Comparison of ENCODE assay signal across 22 cellular contexts in the genomic region with DNA sequence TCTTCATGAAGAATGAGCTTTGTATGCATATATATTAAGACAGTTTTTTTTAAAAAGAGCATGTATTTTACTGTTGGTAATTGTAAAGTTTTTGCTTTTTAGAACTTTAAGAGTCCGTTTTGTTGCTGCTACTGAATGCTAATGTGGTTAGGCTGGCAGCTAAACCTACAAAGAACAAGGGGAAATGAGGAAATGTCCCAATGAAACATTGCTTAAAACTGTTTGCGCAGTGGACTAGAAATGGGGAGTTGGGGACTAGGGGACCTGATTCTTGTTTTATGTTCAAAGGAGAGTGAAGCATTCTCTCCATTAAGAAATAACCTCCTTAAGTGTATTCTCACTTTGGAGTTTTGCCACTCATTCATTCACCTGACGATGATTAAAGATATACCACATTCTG. TPM values are rescaled to one million over a fixed set of nuclear protein-coding genes. Genes with fewer than 3 reads are reported as not detected.
A peak's percentile ranks its signal among the peaks of the same experiment; 100 is the strongest.
DNase-seq lines count a peak whose midpoint lies in the region; ATAC-seq, FAIRE-seq and TF ChIP-seq lines count a peak whose summit lies in the region.
"Had no signal": no experiment of that assay in that cellular context is flagged by ENCODE, and none has a peak within 500 bp of the region (broad histone marks: within the 10 kb centered on the region; RNA-seq: fewer than 3 reads in every experiment).

No MANE protein-coding gene starts in this region.

- H3K27me3 ChIP-seq in HepG2 (ENCODE audit: control insufficient read depth in 1 of 2, insufficient read depth in 2 of 2, low read length in 2 of 2) (no peaks in the 10 kb centered on the region; a peak in 1 of 5 replicates), right lobe of liver (no peaks in the 10 kb centered on the region), layer of hippocampus (ENCODE audit: control insufficient read depth, insufficient read depth, low read length) (no peaks in the 10 kb centered on the region)
- H3K27me3 ChIP-seq: sigmoid colon, transverse colon had no signal

- H2AFZ ChIP-seq in HepG2 (ENCODE audit: low read length) = no peak overlapping the region

- POLR2A ChIA-PET in HepG2 (lab: Yijun Ruan, JAX) = no interaction called here

- TF ChIP-seq POLR2A in HepG2 (IDR thresholded peaks at IDR 0.05; ENCODE audit: insufficient read depth in 1 of 2, low read depth in 2 of 2, low read length in 2 of 2) (no peak), right lobe of liver (IDR thresholded peaks at IDR 0.05) (no peak)

- no peak overlapping the region for H3K4me2 ChIP-seq in HepG2 (ENCODE audit: low read depth, low read length)

- BruUV-seq in HepG2 (replicated peaks; lab: Mats Ljungman, UMichigan) = no TSS peak

- H3K4me3 ChIP-seq in HepG2 (replicated peaks in 1 of 3; ENCODE audit: insufficient read depth in 1 of 3, low read depth in 2 of 3, low read length in 3 of 3) (no peak overlapping the region), right lobe of liver (no peak overlapping the region)
- H3K4me3 ChIP-seq: K562, sigmoid colon, transverse colon had no signal

- no peak for TF ChIP-seq RAD21 in HepG2 (CRISPR knock-in tag; IDR thresholded peaks at IDR 0.05)

- TF ChIP-seq EP300 in HepG2 (IDR thresholded peaks at IDR 0.05; ENCODE audit: low read depth in 2 of 2, low read length in 2 of 2) (no peak), HepG2 (CRISPR knock-in tag; IDR thresholded peaks at IDR 0.05; ENCODE audit: borderline replicate concordance) (no peak)

- CTCF ChIA-PET in HepG2 (lab: Yijun Ruan, JAX; ENCODE audit: low intra/inter-chr PET ratio, low total read pairs) = no interaction called here

- FAIRE-seq in HepG2 (lab: Jason Lieb, UNC) = no peak

- in situ Hi-C loops in HepG2 (cut with HindIII; ENCODE audit: extremely low pct_ligation_motif_present, low pct_unique_long_range_greater_than_20kb) = no loop called here

- H4K20me1 ChIP-seq in HepG2 (ENCODE audit: insufficient read depth, low read length) = peaks cover 8% of the 10 kb centered on the region; the same call in 1 of the 2 replicates

- H3K9me3 ChIP-seq in HepG2 (ENCODE audit: low read length) = no peaks in the 10 kb centered on the region
- H3K9me3 ChIP-seq in right lobe of liver = no peaks in the 10 kb centered on the region
- H3K9me3 ChIP-seq: sigmoid colon, transverse colon had no signal

- H3K36me3 ChIP-seq in HepG2 (replicated peaks in 1 of 2; ENCODE audit: control insufficient read depth in 1 of 2, insufficient read depth in 2 of 2, low read length in 2 of 2) (no peaks in the 10 kb centered on the region), right lobe of liver (no peaks in the 10 kb centered on the region)
- H3K36me3 ChIP-seq: sigmoid colon, transverse colon had no signal

- 83% methylated on average over 3 of the region's 3 CpGs for WGBS in HepG2 (ENCODE audit: low lambda C conversion rate)
- WGBS in right lobe of liver (ENCODE audit: insufficient coverage, low coverage, low lambda C conversion rate, missing lambda C conversion rate) = 76% methylated on average over 3 of the region's 3 CpGs

- no peak for TF ChIP-seq CTCF in HepG2 (CRISPR knock-in tag; IDR thresholded peaks at IDR 0.05)
- no peak for TF ChIP-seq CTCF in right lobe of liver (IDR thresholded peaks at IDR 0.05)

- no peak for ATAC-seq in HepG2
- no peak for ATAC-seq in right lobe of liver
- no peak for ATAC-seq in left colon
- ATAC-seq: K562; PC-3; stimulated activated naive CD8-positive, alpha-beta T cell treated with anti-CD3 and anti-CD28 coated beads, Interleukin-15, Interleukin-2, amounts not matched to agents 100 U/mL and 50 U/mL, for 24 hours had no signal

- DNase-seq in HepG2 (ENCODE audit: low spot score) (no peak), right lobe of liver (no peak), SKM-1 treated with dmso at 0.1 percent for 144 hours (lab: John Stamatoyannopoulos, UW; ENCODE audit: unreplicated experiment) (peak; percentile 44), islet precursor cell (no peak), left colon (no peak), ureter (ENCODE audit: low spot score) (no peak), NCI-H526 (lab: John Stamatoyannopoulos, UW) (no peak)
- DNase-seq: activated CD4-positive, alpha-beta T cell treated with anti-CD3 and anti-CD28 coated beads, Interleukin-2, amount 50 U/mL, for 1 hour; activated CD8-positive, alpha-beta memory T cell treated with anti-CD3 and anti-CD28 coated beads, Interleukin-2, amount 50 U/mL, for 48 hours; CD8-positive, alpha-beta memory T cell; cortex of kidney; DND-41; H7; NCI-H1417; NCI-H526 treated with DMSO at 0.1 percent for 48 hours; PC-3; sigmoid colon; stimulated activated CD4-positive, alpha-beta T cell treated with anti-CD3 and anti-CD28 coated beads, Interleukin-1b, Interleukin-23, amount 100 ng/mL, for 48 hours; stimulated activated naive CD8-positive, alpha-beta T cell treated with anti-CD3 and anti-CD28 coated beads, Interleukin-15, Interleukin-2, amounts not matched to agents 100 U/mL and 50 U/mL, for 24 hours; transverse colon had no signal

- H3K9ac ChIP-seq in HepG2 (ENCODE audit: insufficient read depth, low read depth, low read length) = no peak overlapping the region

- H3K4me1 ChIP-seq in HepG2 (ENCODE audit: insufficient read depth, low read length) (peaks cover 85% of the 10 kb centered on the region), right lobe of liver (peaks cover 0 to 7% (median 0%) of the 10 kb centered on the region in 4 donors)

- H3K79me2 ChIP-seq in HepG2 (ENCODE audit: insufficient read depth, low read length) = peaks cover 95% of the 10 kb centered on the region

- H3K27ac ChIP-seq in HepG2 (ENCODE audit: extremely low read length, insufficient read depth, low read length) = peak overlapping the region; percentile 29
- no peak overlapping the region for H3K27ac ChIP-seq in right lobe of liver
- H3K27ac ChIP-seq in layer of hippocampus (ENCODE audit: low read depth, low read length) = peak overlapping the region; percentile 40
- H3K27ac ChIP-seq: transverse colon had no signal

- intact Hi-C loops in HepG2 (cut with micrococcal nuclease; ENCODE audit: unreplicated experiment) = no loop called here
- intact Hi-C loops in right lobe of liver (cut with DNase I) = no loop called here
- intact Hi-C loops in left colon (cut with DNase I, micrococcal nuclease) = no loop called here

TF ChIP-seq in HepG2, 621 proteins besides CTCF, POLR2A, EP300 and RAD21 (continues in another document):
- TF ChIP-seq ZMAT3 (CRISPR knock-in tag; conservative IDR thresholded peaks at IDR 0.05) (no peak), IKZF4 (CRISPR knock-in tag; IDR thresholded peaks at IDR 0.05; ENCODE audit: borderline replicate concordance, low read depth, not compliant biosample characterization) (no peak), CREBL2 (CRISPR knock-in tag; IDR thresholded peaks at IDR 0.05; ENCODE audit: borderline replicate concordance) (no peak), NFE2 (CRISPR knock-in tag; IDR thresholded peaks at IDR 0.05) (no peak), CBX5 (CRISPR knock-in tag; IDR thresholded peaks at IDR 0.05; ENCODE audit: borderline replicate concordance) (no peak), ATF7 (IDR thresholded peaks at IDR 0.05) (no peak), ATF7 (CRISPR knock-in tag; IDR thresholded peaks at IDR 0.05) (no peak), ZMYM4 (CRISPR knock-in tag; IDR thresholded peaks at IDR 0.05) (no peak), CERS6 (CRISPR knock-in tag; IDR thresholded peaks at IDR 0.05) (no peak), ZNF282 (IDR thresholded peaks at IDR 0.05; ENCODE audit: partially characterized antibody) (no peak), ZNF660 (CRISPR knock-in tag; IDR thresholded peaks at IDR 0.05; ENCODE audit: borderline replicate concordance, low read depth) (no peak)
- TF ChIP-seq, protein P1, sequence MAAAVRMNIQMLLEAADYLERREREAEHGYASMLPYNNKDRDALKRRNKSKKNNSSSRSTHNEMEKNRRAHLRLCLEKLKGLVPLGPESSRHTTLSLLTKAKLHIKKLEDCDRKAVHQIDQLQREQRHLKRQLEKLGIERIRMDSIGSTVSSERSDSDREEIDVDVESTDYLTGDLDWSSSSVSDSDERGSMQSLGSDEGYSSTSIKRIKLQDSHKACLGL (CRISPR knock-in tag; IDR thresholded peaks at IDR 0.05) = no peak

RNA-seq across cellular contexts. Expression of gene NRF1, which starts 5.7 kb away (rescaled TPM):
- total RNA-seq in HepG2 (2016; rRNA removed; fragmentation: Illumina TruSeq; extraction: Trizol) = 10.1 and 16.2 TPM in 2 replicates
- 10.9 TPM in 2 replicates for total RNA-seq in HepG2 (2016; cell fraction: cytosol; rRNA removed; fragmentation: Illumina TruSeq; extraction: Trizol; ENCODE audit: low read depth)
- 10.6 and 17.7 TPM in 2 replicates for total RNA-seq in HepG2 (2016; cell fraction: insoluble cytoplasmic fraction; rRNA removed; fragmentation: Illumina TruSeq; extraction: Trizol)
- total RNA-seq in HepG2 (2016; cell fraction: membrane; rRNA removed; fragmentation: Illumina TruSeq; extraction: Trizol) = 9.0 and 11.3 TPM in 2 replicates
- total RNA-seq in HepG2 (2016; cell fraction: nucleus; rRNA removed; fragmentation: Illumina TruSeq; extraction: Trizol) = 17.2 and 20.8 TPM in 2 replicates
- 9.3 and 11.0 TPM in 2 replicates for polyA plus RNA-seq in HepG2 (2011; rRNA removed)
- polyA plus RNA-seq in HepG2 (2011; cell fraction: cytosol; rRNA removed) = 8.8 and 9.7 TPM in 2 replicates
- polyA plus RNA-seq in HepG2 (2011; cell fraction: nucleus; rRNA removed) = 13.7 and 15.4 TPM in 2 replicates
- 7.3 and 7.6 TPM in 2 replicates for polyA plus RNA-seq in HepG2 (2012)
- 1.5 and 1.6 TPM in 2 replicates for polyA plus RNA-seq in HepG2 (2016; cell fraction: cytosol; fragmentation: Illumina TruSeq; extraction: Trizol; ENCODE audit: low read depth)
- polyA plus RNA-seq in HepG2 (2016; cell fraction: insoluble cytoplasmic fraction; fragmentation: Illumina TruSeq; extraction: Trizol; ENCODE audit: low read depth) = 14.0 and 14.7 TPM in 2 replicates
- 3.5 and 4.0 TPM in 2 replicates for polyA plus RNA-seq in HepG2 (2016; cell fraction: membrane; fragmentation: Illumina TruSeq; extraction: Trizol; ENCODE audit: low read depth)
- polyA plus RNA-seq in HepG2 (2016; cell fraction: nucleus; fragmentation: Illumina TruSeq; extraction: Trizol; ENCODE audit: insufficient read depth, low read depth) = 17.5 and 20.4 TPM in 2 replicates
- polyA minus RNA-seq in HepG2 (2011; rRNA and poly(A)+ RNA removed; ENCODE audit: low replicate concordance) = 33.4 and 59.8 TPM in 2 replicates
- 8.1 and 8.9 TPM in 2 replicates for polyA minus RNA-seq in HepG2 (2011; cell fraction: cytosol; rRNA and poly(A)+ RNA removed)
- polyA minus RNA-seq in HepG2 (2011; cell fraction: nucleus; rRNA and poly(A)+ RNA removed) = 27.0 and 28.1 TPM in 2 replicates
- 1 to 10 TPM; 3.9 to 6.8 (median 5.3) TPM for total RNA-seq in right lobe of liver
- total RNA-seq in left colon = 10 to 100 TPM; 13.0 to 13.6 TPM
- 32.4 TPM for total RNA-seq in ureter

Comparison
In these comparisons a context has a peak if more than half of its experiments do, and no peak if none do; other contexts are left out.
1. H3K27ac ChIP-seq: peak in HepG2 (single experiment) and layer of hippocampus (single experiment); none in right lobe of liver (0 of 3).